In the genomic region with DNA sequence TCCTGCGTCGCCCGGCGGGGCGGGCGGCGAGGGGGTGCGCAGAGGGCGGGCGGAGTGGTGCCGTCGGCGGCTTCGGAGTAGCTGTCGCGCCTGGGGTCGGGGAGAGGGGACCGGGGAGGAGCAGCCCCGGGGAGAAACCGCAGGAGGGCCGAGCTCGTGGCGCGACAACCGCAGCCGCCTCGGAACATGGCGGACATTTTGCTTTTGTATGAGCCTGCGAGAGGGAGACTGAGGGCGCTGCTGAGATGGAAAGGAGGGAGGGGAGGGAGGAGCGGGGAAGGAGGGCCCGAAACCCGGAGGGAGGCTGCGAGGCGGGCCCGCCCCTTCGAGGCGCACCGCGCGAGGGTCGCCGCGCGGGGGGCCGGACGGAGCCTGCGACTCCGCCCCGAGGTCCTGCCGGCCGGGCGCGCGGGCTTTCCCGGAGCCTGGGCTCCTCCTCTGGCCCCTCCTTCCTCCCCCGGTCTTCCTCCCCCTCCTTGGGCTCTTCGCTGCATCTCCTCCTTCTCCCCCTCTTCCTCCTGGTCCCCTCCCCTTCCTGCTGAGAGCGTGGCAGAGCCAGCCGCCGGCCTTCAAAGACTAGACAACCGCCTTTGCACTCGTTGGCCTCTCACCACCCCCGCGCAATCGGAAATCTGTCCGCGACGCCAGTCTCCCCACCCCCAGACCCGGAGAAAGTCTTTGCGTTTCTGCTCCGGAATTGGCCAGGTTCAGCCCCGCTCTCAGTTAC, we compare ENCODE assay signal across 1 cellular context.
TF ChIP-seq lines count a peak whose summit lies in the region.

No MANE protein-coding gene starts in this region.

TF ChIP-seq in Ishikawa, 13 proteins besides CTCF, POLR2A, EP300 and RAD21 (continued from another document):
- TF ChIP-seq USF1 (IDR thresholded peaks at IDR 0.05), result no peak
TF ChIP-seq in Ishikawa: peak in this region for 3.
